ENCODE assay signal across 1 cellular context in genomic region chr4:151668687-151669402, GRCh38.
TF ChIP-seq lines count a peak whose summit lies in the region.

No MANE protein-coding gene starts in this region.

TF ChIP-seq in H1, 55 proteins besides CTCF, POLR2A, EP300 and RAD21:
- TF ChIP-seq SUZ12 (IDR thresholded peaks at IDR 0.05; ENCODE audit: low read length): no peak
- no peak for TF ChIP-seq ASH2L (IDR thresholded peaks at IDR 0.05; ENCODE audit: low read length)
- TF ChIP-seq NRF1 (IDR thresholded peaks at IDR 0.05; ENCODE audit: low read depth, low read length): no peak
- TF ChIP-seq EGR1 (IDR thresholded peaks at IDR 0.05; ENCODE audit: borderline replicate concordance, low read depth, low read length): no peak
- TF ChIP-seq, protein P1, sequence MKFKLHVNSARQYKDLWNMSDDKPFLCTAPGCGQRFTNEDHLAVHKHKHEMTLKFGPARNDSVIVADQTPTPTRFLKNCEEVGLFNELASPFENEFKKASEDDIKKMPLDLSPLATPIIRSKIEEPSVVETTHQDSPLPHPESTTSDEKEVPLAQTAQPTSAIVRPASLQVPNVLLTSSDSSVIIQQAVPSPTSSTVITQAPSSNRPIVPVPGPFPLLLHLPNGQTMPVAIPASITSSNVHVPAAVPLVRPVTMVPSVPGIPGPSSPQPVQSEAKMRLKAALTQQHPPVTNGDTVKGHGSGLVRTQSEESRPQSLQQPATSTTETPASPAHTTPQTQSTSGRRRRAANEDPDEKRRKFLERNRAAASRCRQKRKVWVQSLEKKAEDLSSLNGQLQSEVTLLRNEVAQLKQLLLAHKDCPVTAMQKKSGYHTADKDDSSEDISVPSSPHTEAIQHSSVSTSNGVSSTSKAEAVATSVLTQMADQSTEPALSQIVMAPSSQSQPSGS (IDR thresholded peaks at IDR 0.05; ENCODE audit: low read length): no peak
- no peak for TF ChIP-seq POLR2AphosphoS5 (IDR thresholded peaks at IDR 0.05; ENCODE audit: low read depth, low read length)
- TF ChIP-seq NANOG (IDR thresholded peaks at IDR 0.05; ENCODE audit: insufficient read depth, low read depth, low read length, poor library complexity, severe bottlenecking): no peak
- TF ChIP-seq JUND (IDR thresholded peaks at IDR 0.05; ENCODE audit: low read length): no peak
- TF ChIP-seq, protein P2, sequence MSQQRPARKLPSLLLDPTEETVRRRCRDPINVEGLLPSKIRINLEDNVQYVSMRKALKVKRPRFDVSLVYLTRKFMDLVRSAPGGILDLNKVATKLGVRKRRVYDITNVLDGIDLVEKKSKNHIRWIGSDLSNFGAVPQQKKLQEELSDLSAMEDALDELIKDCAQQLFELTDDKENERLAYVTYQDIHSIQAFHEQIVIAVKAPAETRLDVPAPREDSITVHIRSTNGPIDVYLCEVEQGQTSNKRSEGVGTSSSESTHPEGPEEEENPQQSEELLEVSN (IDR thresholded peaks at IDR 0.05): no peak
- no peak for TF ChIP-seq CBX5 (IDR thresholded peaks at IDR 0.05; ENCODE audit: low read depth, low read length)
- no peak for TF ChIP-seq TBP (IDR thresholded peaks at IDR 0.05; ENCODE audit: low read depth, low read length)
- TF ChIP-seq SP4 (IDR thresholded peaks at IDR 0.05; ENCODE audit: low read length): no peak
- no peak for TF ChIP-seq RFX5 (IDR thresholded peaks at IDR 0.05; ENCODE audit: borderline replicate concordance, low read depth, low read length)
- TF ChIP-seq GABPA (IDR thresholded peaks at IDR 0.05; ENCODE audit: borderline replicate concordance, insufficient read depth, low read length): no peak
- no peak for TF ChIP-seq BCL11A (IDR thresholded peaks at IDR 0.05; ENCODE audit: low read depth in 2 of 2, low read length in 2 of 2)
- no peak for TF ChIP-seq SRF (IDR thresholded peaks at IDR 0.05; ENCODE audit: low read depth, low read length)
- no peak for TF ChIP-seq CHD1 (IDR thresholded peaks at IDR 0.05; ENCODE audit: low read depth, low read length)
TF ChIP-seq in H1: peak in this region for 0.
